Comparison of ENCODE assay signal across 24 cellular contexts in genomic region chr10:75617485-75618155, GRCh38.
DNase-seq lines count a peak whose midpoint lies in the region; ATAC-seq and TF ChIP-seq lines count a peak whose summit lies in the region.
"Had no signal": no experiment of that assay in that cellular context is flagged by ENCODE, and none has a peak within 500 bp of the region (broad histone marks: within the 10 kb centered on the region; RNA-seq: fewer than 3 reads in every experiment).

No MANE protein-coding gene starts in this region.

- WGBS in adrenal gland, 4 donors, result 88 to 90% (median 90%) methylated on average over 4 of the region's 4 CpGs

- intact Hi-C loops in adrenal gland (cut with DNase I), result no loop called here
- intact Hi-C loops in left ventricle myocardium superior (cut with micrococcal nuclease), result no loop called here
- intact Hi-C loops in posterior vena cava (cut with DNase I), result no loop called here

- no peak for TF ChIP-seq POLR2A in adrenal gland (IDR thresholded peaks at IDR 0.05)

- peaks cover 20 to 33% of the 10 kb centered on the region in 2 donors for H3K4me1 ChIP-seq in adrenal gland (replicated peaks in 1 of 2)

- no peaks in the 10 kb centered on the region for H3K27me3 ChIP-seq in adrenal gland

- no peak overlapping the region for H3K4me3 ChIP-seq in adrenal gland

- H3K36me3 ChIP-seq in adrenal gland (replicated peaks in 1 of 2), result no peaks in the 10 kb centered on the region

- ATAC-seq in left ventricle myocardium superior (peak; percentile 83), HG03025 (IDR thresholded peaks at IDR 0.05; ENCODE audit: low FRiP score, unreplicated experiment) (no peak)
- ATAC-seq: activated CD4-positive, alpha-beta T cell treated with anti-CD3 and anti-CD28 coated beads for 36 hours; CD8-positive, alpha-beta T cell; naive thymus-derived CD8-positive, alpha-beta T cell had no signal

- DNase-seq in Kasumi-1 (lab: John Stamatoyannopoulos, UW), result peak; percentile 37 to 58
- DNase-seq in adrenal gland, result peak in 4 of 7 donors; percentile 43 to 57 (median 51)
- DNase-seq in left ventricle myocardium superior, result no peak
- peak; percentile 54 for DNase-seq in posterior vena cava (ENCODE audit: low spot score)
- no peak for DNase-seq in activated effector memory CD4-positive, alpha-beta T cell treated with Interleukin-2 at 50 U/mL for 16 hours
- DNase-seq in NCI-H2029 (lab: John Stamatoyannopoulos, UW), result no peak
- no peak for DNase-seq in GM19240 (ENCODE audit: insufficient read length, low spot score)
- DNase-seq: activated CD4-positive, alpha-beta T cell treated with anti-CD3 and anti-CD28 coated beads for 36 hours; activated naive CD8-positive, alpha-beta T cell treated with anti-CD3 and anti-CD28 coated beads for 36 hours; CD8-positive, alpha-beta T cell; foreskin melanocyte; GF-D8; H9; islet precursor cell; KG1; mesendoderm; naive thymus-derived CD8-positive, alpha-beta T cell; NCI-H1092; NCI-H2107; NCI-H510A treated with DMSO at 0.1 percent for 48 hours; posterior cingulate gyrus; RPMI8226; stimulated activated naive CD4-positive, alpha-beta T cell had no signal

- no peak overlapping the region for H3K27ac ChIP-seq in adrenal gland

- no peaks in the 10 kb centered on the region for H3K9me3 ChIP-seq in adrenal gland (replicated peaks in 1 of 3)

- no peak for TF ChIP-seq CTCF in adrenal gland (IDR thresholded peaks at IDR 0.05)

Comparison
In these comparisons a context has a peak if more than half of its experiments do, and no peak if none do; other contexts are left out.
1. DNase-seq: peak in Kasumi-1 (2 of 2), adrenal gland (4 of 7) and posterior vena cava (single experiment); none in left ventricle myocardium superior (single experiment), activated effector memory CD4-positive, alpha-beta T cell treated with Interleukin-2 at 50 U/mL for 16 hours (single experiment), NCI-H2029 (single experiment) and GM19240 (single experiment).